ENCODE assay signal across 28 cellular contexts in the genomic region with DNA sequence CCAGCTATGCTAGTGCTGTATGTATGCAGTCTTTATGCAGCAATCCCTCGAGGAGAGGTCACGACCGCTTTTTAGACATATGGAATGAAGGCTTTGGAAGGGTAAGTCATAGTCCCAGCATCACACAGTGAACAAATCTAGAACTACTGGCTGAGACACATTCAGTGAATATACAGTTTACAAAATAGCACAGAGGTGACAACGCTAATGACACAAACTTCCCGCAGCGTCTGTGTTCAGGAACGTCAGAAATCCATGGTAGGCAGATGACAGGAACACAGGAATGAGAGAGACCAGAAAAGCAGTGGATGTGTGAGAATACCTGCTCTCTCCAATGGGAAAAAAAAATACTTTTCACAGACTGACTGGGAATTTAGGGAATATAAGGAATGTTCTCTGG.
"Had no signal": no experiment of that assay in that cellular context is flagged by ENCODE, and none has a peak within 500 bp of the region (broad histone marks: within the 10 kb centered on the region; RNA-seq: fewer than 3 reads in every experiment).

No MANE protein-coding gene starts in this region.

- DNase-seq: activated CD4-positive, alpha-beta T cell treated with anti-CD3 and anti-CD28 coated beads for 36 hours; activated CD4-positive, alpha-beta T cell treated with anti-CD3 and anti-CD28 coated beads, Interleukin-2, amount 10 ng/mL, durations not matched to agents 7 days and 5 days; activated CD4-positive, alpha-beta T cell treated with anti-CD3 and anti-CD28 coated beads, Interleukin-2, amount 50 U/mL, for 48 hours; activated CD8-positive, alpha-beta T cell treated with anti-CD3 and anti-CD28 coated beads, Interleukin-2, amount 10 ng/mL, durations not matched to agents 7 days and 5 days; activated naive CD4-positive, alpha-beta T cell treated with anti-CD3 and anti-CD28 coated beads, Interleukin-2, amount 10 ng/mL, durations not matched to agents 7 days and 5 days; activated naive CD8-positive, alpha-beta T cell treated with anti-CD3 and anti-CD28 coated beads, Interleukin-2, amount 50 U/mL, for 24 hours; activated T-cell treated with anti-CD3 and anti-CD28 coated beads, Interleukin-2, amount 50 U/mL, for 24 hours; anterior cingulate cortex; caudate nucleus; cerebellar nuclear complex; MM.1S; MV-4-11; NCI-H1092; NCI-H1436 treated with DMSO at 0.1 percent for 48 hours; NCI-H1694 treated with DMSO at 0.1 percent for 48 hours; NCI-H2029; NCI-H345; NCI-H526; NCI-H748 treated with DMSO at 0.1 percent for 48 hours; SHP77 treated with DMSO at 0.1 percent for 48 hours; SK-N-SH had no signal

- H3K9me3 Mint-ChIP-seq: activated CD4-positive, alpha-beta T cell treated with anti-CD3 and anti-CD28 coated beads, Interleukin-2, amount 10 ng/mL, durations not matched to agents 7 days and 5 days; activated naive CD4-positive, alpha-beta T cell treated with anti-CD3 and anti-CD28 coated beads, Interleukin-2, amount 10 ng/mL, durations not matched to agents 7 days and 5 days; activated naive CD8-positive, alpha-beta T cell treated with anti-CD3 and anti-CD28 coated beads, Interleukin-2, amount 50 U/mL, for 24 hours; activated T-cell treated with anti-CD3 and anti-CD28 coated beads, Interleukin-2, amount 50 U/mL, for 24 hours; activated T-helper 2 cell treated with anti-CD3 and anti-CD28 coated beads, Interferon-gamma antibody, Interleukin-2, Interleukin-4, amounts not matched to agents 10 μg/mL and 5 μg/mL and 100 μg/mL, durations not matched to agents 14 hours and 24 hours and 36 hours; brain; T-helper 1 cell treated with Interleukin-12 subunit alpha and Interleukin-12 subunit beta and Interleukin-4 antibody, amounts not matched to agents 30 μg/mL and 1 μg/mL, for 36 hours; T-helper 2 cell treated with Interferon-gamma antibody and Interleukin-4, amounts not matched to agents 5 μg/mL and 100 μg/mL, for 36 hours had no signal

- H3K27ac ChIP-seq: KMS-11, SJSA1 had no signal

- H3K27ac Mint-ChIP-seq: activated CD4-positive, alpha-beta T cell treated with anti-CD3 and anti-CD28 coated beads for 36 hours; activated CD4-positive, alpha-beta T cell treated with anti-CD3 and anti-CD28 coated beads, Interleukin-2, amount 10 ng/mL, durations not matched to agents 7 days and 5 days; activated CD8-positive, alpha-beta T cell treated with anti-CD3 and anti-CD28 coated beads, Interleukin-2, amount 10 ng/mL, durations not matched to agents 7 days and 5 days; activated naive CD4-positive, alpha-beta T cell treated with anti-CD3 and anti-CD28 coated beads, Interleukin-2, amount 10 ng/mL, durations not matched to agents 7 days and 5 days; activated naive CD8-positive, alpha-beta T cell; activated naive CD8-positive, alpha-beta T cell treated with anti-CD3 and anti-CD28 coated beads, Interleukin-2, amount 50 U/mL, for 24 hours; activated T-cell treated with anti-CD3 and anti-CD28 coated beads, Interleukin-2, amount 50 U/mL, for 24 hours; activated T-helper 2 cell treated with anti-CD3 and anti-CD28 coated beads, Interferon-gamma antibody, Interleukin-2, Interleukin-4, amounts not matched to agents 10 μg/mL and 5 μg/mL and 100 μg/mL, durations not matched to agents 14 hours and 24 hours and 36 hours; brain; T-helper 1 cell treated with Interleukin-12 subunit alpha and Interleukin-12 subunit beta and Interleukin-4 antibody, amounts not matched to agents 30 μg/mL and 1 μg/mL, for 36 hours; T-helper 2 cell treated with Interferon-gamma antibody and Interleukin-4, amounts not matched to agents 5 μg/mL and 100 μg/mL, for 36 hours had no signal

- H3K4me3 ChIP-seq: SJSA1 had no signal

- H3K9me3 ChIP-seq: SJSA1, SK-N-SH had no signal

- H3K4me1 Mint-ChIP-seq: activated CD4-positive, alpha-beta T cell treated with anti-CD3 and anti-CD28 coated beads for 36 hours; activated CD4-positive, alpha-beta T cell treated with anti-CD3 and anti-CD28 coated beads, Interleukin-2, amount 10 ng/mL, durations not matched to agents 7 days and 5 days; activated naive CD4-positive, alpha-beta T cell treated with anti-CD3 and anti-CD28 coated beads, Interleukin-2, amount 10 ng/mL, durations not matched to agents 7 days and 5 days; activated naive CD8-positive, alpha-beta T cell treated with anti-CD3 and anti-CD28 coated beads, Interleukin-2, amount 50 U/mL, for 24 hours; brain had no signal

- H3K27me3 Mint-ChIP-seq: activated CD4-positive, alpha-beta T cell treated with anti-CD3 and anti-CD28 coated beads for 36 hours; activated CD4-positive, alpha-beta T cell treated with anti-CD3 and anti-CD28 coated beads, Interleukin-2, amount 10 ng/mL, durations not matched to agents 7 days and 5 days; activated naive CD4-positive, alpha-beta T cell treated with anti-CD3 and anti-CD28 coated beads, Interleukin-2, amount 10 ng/mL, durations not matched to agents 7 days and 5 days; activated naive CD8-positive, alpha-beta T cell; activated naive CD8-positive, alpha-beta T cell treated with anti-CD3 and anti-CD28 coated beads, Interleukin-2, amount 50 U/mL, for 24 hours; activated T-cell treated with anti-CD3 and anti-CD28 coated beads, Interleukin-2, amount 50 U/mL, for 24 hours had no signal

- H3K4me1 ChIP-seq: SJSA1 had no signal

- H3K4me3 Mint-ChIP-seq: activated CD4-positive, alpha-beta T cell treated with anti-CD3 and anti-CD28 coated beads for 36 hours; activated CD4-positive, alpha-beta T cell treated with anti-CD3 and anti-CD28 coated beads, Interleukin-2, amount 10 ng/mL, durations not matched to agents 7 days and 5 days; activated CD8-positive, alpha-beta T cell treated with anti-CD3 and anti-CD28 coated beads, Interleukin-2, amount 10 ng/mL, durations not matched to agents 7 days and 5 days; activated naive CD4-positive, alpha-beta T cell treated with anti-CD3 and anti-CD28 coated beads, Interleukin-2, amount 10 ng/mL, durations not matched to agents 7 days and 5 days; activated naive CD8-positive, alpha-beta T cell; activated naive CD8-positive, alpha-beta T cell treated with anti-CD3 and anti-CD28 coated beads, Interleukin-2, amount 50 U/mL, for 24 hours; activated T-cell treated with anti-CD3 and anti-CD28 coated beads, Interleukin-2, amount 50 U/mL, for 24 hours; brain; T-helper 1 cell treated with Interleukin-12 subunit alpha and Interleukin-12 subunit beta and Interleukin-4 antibody, amounts not matched to agents 30 μg/mL and 1 μg/mL, for 36 hours; T-helper 2 cell treated with Interferon-gamma antibody and Interleukin-4, amounts not matched to agents 5 μg/mL and 100 μg/mL, for 36 hours had no signal

- H3K36me3 Mint-ChIP-seq: activated naive CD4-positive, alpha-beta T cell treated with anti-CD3 and anti-CD28 coated beads, Interleukin-2, amount 10 ng/mL, durations not matched to agents 7 days and 5 days had no signal
